Comparison of ENCODE assay signal across 11 cellular contexts in the genomic region with DNA sequence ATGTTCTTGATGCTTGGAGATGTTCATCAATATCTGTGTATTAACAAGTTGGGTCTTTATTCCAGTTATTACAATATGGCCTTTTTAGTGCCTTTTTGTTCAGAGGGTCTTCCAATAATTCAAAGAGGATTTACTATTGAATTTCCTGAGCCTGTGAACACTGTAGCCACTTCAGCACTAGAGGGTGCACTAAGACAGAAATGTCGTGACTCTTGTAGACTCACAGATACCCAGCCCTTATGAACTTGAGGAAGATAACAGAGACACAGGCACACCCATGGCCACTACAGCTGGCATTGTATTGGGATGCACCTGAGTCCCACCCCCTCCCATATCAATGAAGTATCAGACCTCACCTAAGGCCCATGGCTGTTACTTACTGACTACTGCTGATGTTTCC. TPM values are rescaled to one million over a fixed set of nuclear protein-coding genes. Genes with fewer than 3 reads are reported as not detected.
DNase-seq lines count a peak whose midpoint lies in the region; ATAC-seq and TF ChIP-seq lines count a peak whose summit lies in the region.
"Had no signal": no experiment of that assay in that cellular context is flagged by ENCODE, and none has a peak within 500 bp of the region (broad histone marks: within the 10 kb centered on the region; RNA-seq: fewer than 3 reads in every experiment).

No MANE protein-coding gene starts in this region.

- no TSS peak for BruUV-seq in Calu3 (replicated peaks; lab: Mats Ljungman, UMichigan)

- DNase-seq in GDM1 (lab: John Stamatoyannopoulos, UW) (peak; percentile 1), MM.1S (peak; percentile 46), SKM-1 treated with dmso at 0.1 percent for 144 hours (lab: John Stamatoyannopoulos, UW; ENCODE audit: unreplicated experiment) (peak; percentile 7), lung microvascular endothelial cell (ENCODE audit: low read depth in 2 of 2) (peak; percentile 2 to 23), Calu3 (no peak)
- no peak for DNase-seq in T-helper 2 cell treated with Interferon-gamma antibody and Interleukin-4, amounts not matched to agents 5 μg/mL and 100 μg/mL, for 36 hours (ENCODE audit: low spot score)
- DNase-seq: activated naive CD8-positive, alpha-beta T cell treated with anti-CD3 and anti-CD28 coated beads, Interleukin-2, amount 50 U/mL, for 24 hours had no signal

- CTCF ChIA-PET in Calu3 (lab: Charles Lee) = no interaction called here

- H3K4me3 Mint-ChIP-seq in T-helper 2 cell treated with Interferon-gamma antibody and Interleukin-4, amounts not matched to agents 5 μg/mL and 100 μg/mL, for 36 hours = no peak overlapping the region
- no peak overlapping the region for H3K4me3 Mint-ChIP-seq in Calu3 (ENCODE audit: low read depth, unreplicated experiment)
- H3K4me3 Mint-ChIP-seq: activated naive CD8-positive, alpha-beta T cell treated with anti-CD3 and anti-CD28 coated beads, Interleukin-2, amount 50 U/mL, for 24 hours had no signal

- H3K27me3 Mint-ChIP-seq in T-helper 2 cell treated with Interferon-gamma antibody and Interleukin-4, amounts not matched to agents 5 μg/mL and 100 μg/mL, for 36 hours (ENCODE audit: low read depth) = no peaks in the 10 kb centered on the region
- H3K27me3 Mint-ChIP-seq in Calu3 (ENCODE audit: unreplicated experiment) = no peaks in the 10 kb centered on the region
- H3K27me3 Mint-ChIP-seq: activated naive CD8-positive, alpha-beta T cell treated with anti-CD3 and anti-CD28 coated beads, Interleukin-2, amount 50 U/mL, for 24 hours had no signal

- H3F3A ChIP-seq in MM.1S (ENCODE audit: insufficient read depth, low read length) = no peaks in the 10 kb centered on the region

- TF ChIP-seq CTCF in MM.1S (IDR thresholded peaks at IDR 0.05; ENCODE audit: low read length) (peak; percentile 48), Calu3 (IDR thresholded peaks at IDR 0.05; ENCODE audit: unreplicated experiment) (no peak)

- no peaks in the 10 kb centered on the region for H3K9me2 ChIP-seq in MM.1S (replicated peaks; ENCODE audit: insufficient read depth, low read length)

- H2AFZ ChIP-seq in MM.1S (ENCODE audit: low read length) = no peak overlapping the region
- H2AFZ ChIP-seq: parathyroid adenoma had no signal

- no peaks in the 10 kb centered on the region for H3K27me3 ChIP-seq in MM.1S (replicated peaks; ENCODE audit: insufficient read depth, low read length)

- no peaks in the 10 kb centered on the region for H3K79me2 ChIP-seq in MM.1S (ENCODE audit: low read length)
- H3K79me2 ChIP-seq: parathyroid adenoma had no signal

- H3K4me1 Mint-ChIP-seq in T-helper 2 cell treated with Interferon-gamma antibody and Interleukin-4, amounts not matched to agents 5 μg/mL and 100 μg/mL, for 36 hours (ENCODE audit: low read depth) = no peaks in the 10 kb centered on the region
- no peaks in the 10 kb centered on the region for H3K4me1 Mint-ChIP-seq in Calu3 (ENCODE audit: low read depth, unreplicated experiment)
- H3K4me1 Mint-ChIP-seq: activated naive CD8-positive, alpha-beta T cell treated with anti-CD3 and anti-CD28 coated beads, Interleukin-2, amount 50 U/mL, for 24 hours had no signal

- no peak overlapping the region for H3K27ac Mint-ChIP-seq in T-helper 2 cell treated with Interferon-gamma antibody and Interleukin-4, amounts not matched to agents 5 μg/mL and 100 μg/mL, for 36 hours
- H3K27ac Mint-ChIP-seq in Calu3 (ENCODE audit: unreplicated experiment) = no peak overlapping the region
- H3K27ac Mint-ChIP-seq: activated naive CD8-positive, alpha-beta T cell treated with anti-CD3 and anti-CD28 coated beads, Interleukin-2, amount 50 U/mL, for 24 hours had no signal

- no peaks in the 10 kb centered on the region for H3K9me3 Mint-ChIP-seq in T-helper 2 cell treated with Interferon-gamma antibody and Interleukin-4, amounts not matched to agents 5 μg/mL and 100 μg/mL, for 36 hours
- peaks cover 4% of the 10 kb centered on the region for H3K9me3 Mint-ChIP-seq in Calu3 (ENCODE audit: low read depth, unreplicated experiment)
- H3K9me3 Mint-ChIP-seq: activated naive CD8-positive, alpha-beta T cell treated with anti-CD3 and anti-CD28 coated beads, Interleukin-2, amount 50 U/mL, for 24 hours had no signal

- no peaks in the 10 kb centered on the region for H3K4me1 ChIP-seq in MM.1S (ENCODE audit: low read length)
- H3K4me1 ChIP-seq: parathyroid adenoma had no signal

- no peaks in the 10 kb centered on the region for H3K36me3 Mint-ChIP-seq in T-helper 2 cell treated with Interferon-gamma antibody and Interleukin-4, amounts not matched to agents 5 μg/mL and 100 μg/mL, for 36 hours (ENCODE audit: low read depth)
- no peaks in the 10 kb centered on the region for H3K36me3 Mint-ChIP-seq in Calu3 (ENCODE audit: insufficient read depth, unreplicated experiment)

- no peak overlapping the region for H3K9ac ChIP-seq in MM.1S (ENCODE audit: low read length)
- H3K9ac ChIP-seq: parathyroid adenoma had no signal

- H4K20me1 ChIP-seq in MM.1S (ENCODE audit: insufficient read depth, low read length) = no peaks in the 10 kb centered on the region

- no peak overlapping the region for H3K27ac ChIP-seq in MM.1S (ENCODE audit: low read length)
- H3K27ac ChIP-seq: parathyroid adenoma had no signal

- ATAC-seq in GM18867 (IDR thresholded peaks at IDR 0.05; ENCODE audit: unreplicated experiment) = no peak
- no peak for ATAC-seq in HG02763 (IDR thresholded peaks at IDR 0.05; ENCODE audit: unreplicated experiment)
- ATAC-seq: activated naive CD8-positive, alpha-beta T cell treated with anti-CD3 and anti-CD28 coated beads, Interleukin-2, amount 50 U/mL, for 24 hours had no signal

- H3K9me3 ChIP-seq in MM.1S (replicated peaks; ENCODE audit: insufficient read depth, low read length) = no peaks in the 10 kb centered on the region

- no peak overlapping the region for H3K4me3 ChIP-seq in MM.1S (ENCODE audit: low read length)

- intact Hi-C loops in Calu3 (cut with micrococcal nuclease; ENCODE audit: unreplicated experiment) = loop anchor here (5.0 kb wide), 1 partner anchor 1256 kb away; no protein-coding TSS in a partner anchor

- H3K4me2 ChIP-seq in MM.1S (ENCODE audit: low read depth, low read length) = no peak overlapping the region

- no peaks in the 10 kb centered on the region for H3K36me3 ChIP-seq in MM.1S (replicated peaks; ENCODE audit: insufficient read depth, low read length)

RNA-seq across cellular contexts. Expression of gene ACTRT1, which starts 54.4 kb away (rescaled TPM):
- total RNA-seq in lung microvascular endothelial cell (not detected in 2 replicates), Calu3 (2022) (not detected in 2 replicates)
- total RNA-seq: fibroblast of villous mesenchyme had no signal

Comparison
In these comparisons a context has a peak if more than half of its experiments do, and no peak if none do; other contexts are left out.
1. DNase-seq: peak in GDM1 (single experiment), MM.1S (single experiment), SKM-1 treated with dmso at 0.1 percent for 144 hours (single experiment) and lung microvascular endothelial cell (2 of 2); none in T-helper 2 cell treated with Interferon-gamma antibody and Interleukin-4, amounts not matched to agents 5 μg/mL and 100 μg/mL, for 36 hours (single experiment) and Calu3 (single experiment).